In genomic region chr5:54420511-54420910, GRCh38 we compare ENCODE assay signal across 6 cellular contexts. TPM values are rescaled to one million over a fixed set of nuclear protein-coding genes. Genes with fewer than 3 reads are reported as not detected.
"Had no signal": no experiment of that assay in that cellular context is flagged by ENCODE, and none has a peak within 500 bp of the region (broad histone marks: within the 10 kb centered on the region; RNA-seq: fewer than 3 reads in every experiment).

No MANE protein-coding gene starts in this region.

RNA-seq across cellular contexts. Expression of gene HSPB3, which starts 35.0 kb away (rescaled TPM):
- total RNA-seq: OCI-LY7, PC-3, PC-9, Peyer's patch, SK-MEL-5, T-cell had no signal
